ENCODE assay signal across 24 cellular contexts in the genomic region with DNA sequence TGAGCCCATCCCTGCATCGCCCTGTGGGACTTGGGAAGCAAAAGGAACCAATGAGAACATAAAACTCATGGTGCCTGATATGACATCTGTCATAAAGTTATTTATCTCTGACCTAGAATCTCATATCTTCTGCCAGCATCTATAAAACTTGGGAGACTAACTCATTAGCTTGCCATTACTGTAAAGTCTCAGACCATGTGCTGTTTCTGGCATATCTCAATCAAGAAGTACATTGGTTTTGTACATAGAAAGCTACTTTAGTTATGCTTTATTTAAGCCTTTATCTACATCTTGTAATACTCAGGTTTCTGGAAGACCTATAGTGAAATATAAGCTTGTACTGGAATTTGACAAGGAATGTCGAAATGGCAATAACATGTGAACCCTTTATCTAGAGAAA.
DNase-seq lines count a peak whose midpoint lies in the region; ATAC-seq and TF ChIP-seq lines count a peak whose summit lies in the region.
"Had no signal": no experiment of that assay in that cellular context is flagged by ENCODE, and none has a peak within 500 bp of the region (broad histone marks: within the 10 kb centered on the region; RNA-seq: fewer than 3 reads in every experiment).

No MANE protein-coding gene starts in this region.

- H3K36me3 ChIP-seq in SK-N-SH (replicated peaks in 1 of 2; ENCODE audit: control insufficient read depth in 1 of 2, insufficient read depth in 2 of 2, low read length in 1 of 2) = no peaks in the 10 kb centered on the region

- CTCF ChIA-PET in SK-N-SH (lab: Yijun Ruan, JAX) = interaction anchor here (0.9 kb wide), 2 partner anchors 13 to 114 kb away, joined by 3 read pairs; no protein-coding TSS in a partner anchor

- no peaks in the 10 kb centered on the region for H3K36me3 Mint-ChIP-seq in neural crest cell (ENCODE audit: low read depth)
- H3K36me3 Mint-ChIP-seq: CD8-positive, alpha-beta T cell had no signal

- H3K27ac Mint-ChIP-seq in neural crest cell (ENCODE audit: unreplicated experiment) = peak overlapping the region; percentile 27
- H3K27ac Mint-ChIP-seq: B cell; CD4-positive, alpha-beta T cell; CD8-positive, alpha-beta T cell had no signal

- no peak overlapping the region for H3K4me3 Mint-ChIP-seq in neural crest cell
- H3K4me3 Mint-ChIP-seq: B cell; CD4-positive, alpha-beta T cell; CD8-positive, alpha-beta T cell had no signal

- H3K27me3 ChIP-seq in SK-N-SH (ENCODE audit: insufficient read depth) = no peaks in the 10 kb centered on the region
- H3K27me3 ChIP-seq: BLaER1 treated with 17β-estradiol and CSF1 and Interleukin-3, amounts not matched to agents 10 nM and 100 nM had no signal

- H3K9me3 ChIP-seq in SK-N-SH = no peaks in the 10 kb centered on the region
- H3K9me3 ChIP-seq: A549, Caco-2 had no signal

- TF ChIP-seq EP300 in SK-N-SH (IDR thresholded peaks at IDR 0.05; ENCODE audit: borderline replicate concordance in 1 of 2, low read depth in 1 of 2, low read length in 1 of 2) = 0 out of 4 replicates have a peak, but pooled peaks of 1 of the 2 experiments have one; percentile 26

- no peak overlapping the region for H3K9ac ChIP-seq in SK-N-SH
- H3K9ac ChIP-seq: BLaER1 treated with 17β-estradiol and CSF1 and Interleukin-3, amounts not matched to agents 10 nM and 100 nM had no signal

- no peak overlapping the region for H3K4me3 ChIP-seq in SK-N-SH (ENCODE audit: low read depth in 2 of 2, low read length in 1 of 2)
- H3K4me3 ChIP-seq: A549; BLaER1 treated with 17β-estradiol and CSF1 and Interleukin-3, amounts not matched to agents 10 nM and 100 nM; GM12878 had no signal

- H3K9me3 Mint-ChIP-seq in neural crest cell = peaks cover 2% of the 10 kb centered on the region

- no peak overlapping the region for H3K4me2 ChIP-seq in SK-N-SH
- H3K4me2 ChIP-seq: A549; BLaER1 treated with 17β-estradiol and CSF1 and Interleukin-3, amounts not matched to agents 10 nM and 100 nM had no signal

- ATAC-seq in SK-N-SH treated with all-trans-retinoic acid at 6 μM for 48 hours (no peak), HG03378 (IDR thresholded peaks at IDR 0.05; ENCODE audit: unreplicated experiment) (no peak)
- ATAC-seq: A549; CD8-positive, alpha-beta T cell; GM12878 had no signal

- peaks cover 11% of the 10 kb centered on the region for H3K27me3 Mint-ChIP-seq in neural crest cell (ENCODE audit: low read depth)
- H3K27me3 Mint-ChIP-seq: B cell; CD4-positive, alpha-beta T cell had no signal

- POLR2A ChIA-PET in SK-N-SH (lab: Yijun Ruan, JAX) = no interaction called here

- H4K20me1 ChIP-seq in SK-N-SH (ENCODE audit: insufficient read depth) = no peaks in the 10 kb centered on the region
- H4K20me1 ChIP-seq: BLaER1 treated with 17β-estradiol and CSF1 and Interleukin-3, amounts not matched to agents 10 nM and 100 nM had no signal

- 45% methylated on average over 2 of the region's 2 CpGs for WGBS in SK-N-SH (ENCODE audit: low lambda C conversion rate)

- no peak for TF ChIP-seq RAD21 in SK-N-SH (IDR thresholded peaks at IDR 0.05; ENCODE audit: low read length)

- no peaks in the 10 kb centered on the region for H3F3A ChIP-seq in SK-N-SH (replicated peaks; ENCODE audit: insufficient read depth)

- no peaks in the 10 kb centered on the region for H3K79me2 ChIP-seq in SK-N-SH (ENCODE audit: insufficient read depth)

- no peak overlapping the region for H3K27ac ChIP-seq in SK-N-SH (ENCODE audit: low read depth in 2 of 2, low read length in 1 of 2)
- H3K27ac ChIP-seq: 22Rv1; A549; BLaER1 treated with 17β-estradiol and CSF1 and Interleukin-3, amounts not matched to agents 10 nM and 100 nM; C4-2B had no signal

- DNase-seq in SK-N-SH (no peak), SK-N-DZ (ENCODE audit: low spot score) (peak; percentile 78), neural crest cell (ENCODE audit: low read depth, low spot score) (no peak), T-helper 1 cell (no peak)
- DNase-seq: AML-193; Caco-2; Calu3; CD4-positive, alpha-beta T cell; CD8-positive, alpha-beta T cell; DMS 273 treated with DMSO at 0.1 percent for 48 hours; DMS153; DMS53; DMS79; DND-41; EL; GDM1 had no signal

- H3K9me2 ChIP-seq in SK-N-SH = no peaks in the 10 kb centered on the region

- peaks cover 0 to 2% of the 10 kb centered on the region in 2 experiments; a peak in 1 of 4 replicates for H3K4me1 ChIP-seq in SK-N-SH (ENCODE audit: control insufficient read depth in 1 of 2, insufficient read depth in 2 of 2, low read depth in 1 of 2, low read length in 1 of 2)
- H3K4me1 ChIP-seq: A549; BLaER1 treated with 17β-estradiol and CSF1 and Interleukin-3, amounts not matched to agents 10 nM and 100 nM; Caco-2 had no signal

- no peaks in the 10 kb centered on the region for H3K4me1 Mint-ChIP-seq in neural crest cell
- H3K4me1 Mint-ChIP-seq: B cell had no signal

- no peak for TF ChIP-seq CTCF in SK-N-SH (IDR thresholded peaks at IDR 0.05)
- TF ChIP-seq CTCF in neural crest cell (conservative IDR thresholded peaks at IDR 0.05) = no peak

- no peak overlapping the region for H2AFZ ChIP-seq in SK-N-SH (ENCODE audit: low read depth)

TF ChIP-seq in SK-N-SH treated with all-trans-retinoic acid at 6 μM for 48 hours, 23 proteins besides CTCF, POLR2A, EP300 and RAD21:
- peak; percentile 52 for TF ChIP-seq ISL1 (CRISPR knock-in tag; IDR thresholded peaks at IDR 0.05)
- TF ChIP-seq ESRRG (CRISPR knock-in tag; IDR thresholded peaks at IDR 0.05) = no peak

TF ChIP-seq in SK-N-SH, 30 proteins besides CTCF, POLR2A, EP300 and RAD21:
- TF ChIP-seq SIN3A (IDR thresholded peaks at IDR 0.05; ENCODE audit: borderline replicate concordance, low read depth, low read length) (no peak), GATA2 (CRISPR knock-in tag; IDR thresholded peaks at IDR 0.05) (no peak), RXRA (IDR thresholded peaks at IDR 0.05; ENCODE audit: borderline replicate concordance, low read depth) (no peak), FOSL2 (IDR thresholded peaks at IDR 0.05; ENCODE audit: borderline replicate concordance, low read depth) (no peak), TAF1 (IDR thresholded peaks at IDR 0.05; ENCODE audit: borderline replicate concordance, low read depth, low read length) (no peak), MXI1 (IDR thresholded peaks at IDR 0.05; ENCODE audit: low read depth, low read length) (no peak), ELF1 (IDR thresholded peaks at IDR 0.05) (no peak)
- TF ChIP-seq, protein P1, sequence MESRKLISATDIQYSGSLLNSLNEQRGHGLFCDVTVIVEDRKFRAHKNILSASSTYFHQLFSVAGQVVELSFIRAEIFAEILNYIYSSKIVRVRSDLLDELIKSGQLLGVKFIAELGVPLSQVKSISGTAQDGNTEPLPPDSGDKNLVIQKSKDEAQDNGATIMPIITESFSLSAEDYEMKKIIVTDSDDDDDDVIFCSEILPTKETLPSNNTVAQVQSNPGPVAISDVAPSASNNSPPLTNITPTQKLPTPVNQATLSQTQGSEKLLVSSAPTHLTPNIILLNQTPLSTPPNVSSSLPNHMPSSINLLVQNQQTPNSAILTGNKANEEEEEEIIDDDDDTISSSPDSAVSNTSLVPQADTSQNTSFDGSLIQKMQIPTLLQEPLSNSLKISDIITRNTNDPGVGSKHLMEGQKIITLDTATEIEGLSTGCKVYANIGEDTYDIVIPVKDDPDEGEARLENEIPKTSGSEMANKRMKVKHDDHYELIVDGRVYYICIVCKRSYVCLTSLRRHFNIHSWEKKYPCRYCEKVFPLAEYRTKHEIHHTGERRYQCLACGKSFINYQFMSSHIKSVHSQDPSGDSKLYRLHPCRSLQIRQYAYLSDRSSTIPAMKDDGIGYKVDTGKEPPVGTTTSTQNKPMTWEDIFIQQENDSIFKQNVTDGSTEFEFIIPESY (IDR thresholded peaks at IDR 0.05; ENCODE audit: borderline replicate concordance, low read depth) = no peak
- TF ChIP-seq, protein P2, sequence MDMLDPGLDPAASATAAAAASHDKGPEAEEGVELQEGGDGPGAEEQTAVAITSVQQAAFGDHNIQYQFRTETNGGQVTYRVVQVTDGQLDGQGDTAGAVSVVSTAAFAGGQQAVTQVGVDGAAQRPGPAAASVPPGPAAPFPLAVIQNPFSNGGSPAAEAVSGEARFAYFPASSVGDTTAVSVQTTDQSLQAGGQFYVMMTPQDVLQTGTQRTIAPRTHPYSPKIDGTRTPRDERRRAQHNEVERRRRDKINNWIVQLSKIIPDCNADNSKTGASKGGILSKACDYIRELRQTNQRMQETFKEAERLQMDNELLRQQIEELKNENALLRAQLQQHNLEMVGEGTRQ (IDR thresholded peaks at IDR 0.05; ENCODE audit: borderline replicate concordance, low read depth, low read length) = no peak
